In the genomic region with DNA sequence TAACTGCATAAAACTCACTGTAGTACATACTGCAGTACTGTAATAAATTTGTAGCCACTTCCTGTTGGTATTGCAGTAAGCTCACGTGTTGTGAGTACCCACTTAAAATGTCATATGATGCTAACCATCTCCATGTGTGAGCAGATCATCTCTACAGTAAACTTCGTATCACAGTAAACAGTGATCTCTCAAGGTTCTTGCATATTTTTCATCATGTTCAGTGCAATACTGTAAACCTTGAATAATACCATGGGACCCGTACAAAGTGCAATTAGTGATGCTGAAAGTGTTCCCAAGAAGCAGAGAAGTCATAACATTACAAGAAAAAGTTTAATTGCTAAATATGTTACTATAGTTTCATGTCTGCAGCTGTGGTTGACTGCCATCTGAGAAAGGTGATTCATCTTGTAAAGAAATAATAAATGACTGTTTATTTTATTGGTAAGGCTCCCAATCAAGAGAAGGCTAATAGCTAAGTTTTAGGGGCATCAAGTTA, we compare ENCODE assay signal across 13 cellular contexts.
A peak's percentile ranks its signal among the peaks of the same experiment; 100 is the strongest.
DNase-seq lines count a peak whose midpoint lies in the region; ATAC-seq and TF ChIP-seq lines count a peak whose summit lies in the region.
"Had no signal": no experiment of that assay in that cellular context is flagged by ENCODE, and none has a peak within 500 bp of the region (broad histone marks: within the 10 kb centered on the region; RNA-seq: fewer than 3 reads in every experiment).

No MANE protein-coding gene starts in this region.

- no peaks in the 10 kb centered on the region for H3K27me3 ChIP-seq in adrenal gland

- TF ChIP-seq POLR2A in adrenal gland (IDR thresholded peaks at IDR 0.05), result no peak

- no peak for TF ChIP-seq CTCF in astrocyte of the spinal cord (IDR thresholded peaks at IDR 0.05; ENCODE audit: low read depth, low read length)
- TF ChIP-seq CTCF in adrenal gland (IDR thresholded peaks at IDR 0.05), result no peak
- no peak for TF ChIP-seq CTCF in omental fat pad (IDR thresholded peaks at IDR 0.05)
- no peak for TF ChIP-seq CTCF in type B pancreatic cell (conservative IDR thresholded peaks at IDR 0.05)

- H3K4me1 ChIP-seq in adrenal gland (replicated peaks in 1 of 2), result peaks cover 0 to 24% of the 10 kb centered on the region in 2 donors

- intact Hi-C loops in adrenal gland (cut with DNase I), result no loop called here
- intact Hi-C loops in activated naive CD4-positive, alpha-beta T cell treated with anti-CD3 and anti-CD28 coated beads for 36 hours (cut with micrococcal nuclease), result no loop called here

- H3K36me3 ChIP-seq in adrenal gland (replicated peaks in 1 of 2), result no peaks in the 10 kb centered on the region

- H3K4me3 ChIP-seq in astrocyte of the spinal cord (ENCODE audit: low read depth, low read length) (no peak overlapping the region), adrenal gland (no peak overlapping the region)
- H3K4me3 ChIP-seq: K562 had no signal

- H3K9me3 ChIP-seq in adrenal gland (replicated peaks in 1 of 3), result no peaks in the 10 kb centered on the region

- H3K4me1 Mint-ChIP-seq in activated naive CD4-positive, alpha-beta T cell treated with anti-CD3 and anti-CD28 coated beads for 36 hours (ENCODE audit: low read depth), result peaks cover 11% of the 10 kb centered on the region
- H3K4me1 Mint-ChIP-seq in type B pancreatic cell (ENCODE audit: unreplicated experiment), result peaks cover 5% of the 10 kb centered on the region

- no peak overlapping the region for H3K27ac Mint-ChIP-seq in activated naive CD4-positive, alpha-beta T cell treated with anti-CD3 and anti-CD28 coated beads for 36 hours
- no peak overlapping the region for H3K27ac Mint-ChIP-seq in type B pancreatic cell
- H3K27ac Mint-ChIP-seq: CD4-positive, alpha-beta memory T cell had no signal

- no peaks in the 10 kb centered on the region for H3K9me3 Mint-ChIP-seq in activated naive CD4-positive, alpha-beta T cell treated with anti-CD3 and anti-CD28 coated beads for 36 hours
- no peaks in the 10 kb centered on the region for H3K9me3 Mint-ChIP-seq in type B pancreatic cell
- H3K9me3 Mint-ChIP-seq: CD4-positive, alpha-beta memory T cell had no signal

- no peaks in the 10 kb centered on the region for H3K27me3 Mint-ChIP-seq in activated naive CD4-positive, alpha-beta T cell treated with anti-CD3 and anti-CD28 coated beads for 36 hours (ENCODE audit: low read depth)
- H3K27me3 Mint-ChIP-seq in type B pancreatic cell, result no peaks in the 10 kb centered on the region
- H3K27me3 Mint-ChIP-seq: CD4-positive, alpha-beta memory T cell had no signal

- H3K36me3 Mint-ChIP-seq in activated naive CD4-positive, alpha-beta T cell treated with anti-CD3 and anti-CD28 coated beads for 36 hours (ENCODE audit: low read depth), result peaks cover 7% of the 10 kb centered on the region
- H3K36me3 Mint-ChIP-seq in type B pancreatic cell, result no peaks in the 10 kb centered on the region

- no peak overlapping the region for H3K27ac ChIP-seq in adrenal gland

- WGBS in adrenal gland, 4 donors, result 75 to 84% (median 77%) methylated on average over 3 of the region's 3 CpGs

- DNase-seq in AG08395 (ENCODE audit: low spot score), result peak; percentile 32
- peak; percentile 5 for DNase-seq in astrocyte of the spinal cord (ENCODE audit: low read depth, low spot score)
- no peak for DNase-seq in adrenal gland
- DNase-seq in omental fat pad (ENCODE audit: low spot score), result no peak
- no peak for DNase-seq in activated naive CD4-positive, alpha-beta T cell treated with anti-CD3 and anti-CD28 coated beads for 36 hours
- DNase-seq in type B pancreatic cell (ENCODE audit: extremely low spot score, unreplicated experiment), result no peak
- DNase-seq: activated CD4-positive, alpha-beta T cell treated with anti-CD3 and anti-CD28 coated beads, Interleukin-2, amount 50 U/mL, for 48 hours; CD4-positive, alpha-beta memory T cell; central memory CD4-positive, alpha-beta T cell had no signal

- CTCF ChIA-PET in activated naive CD4-positive, alpha-beta T cell treated with anti-CD3 and anti-CD28 coated beads for 36 hours (lab: Charles Lee), result no interaction called here

- H3K4me3 Mint-ChIP-seq in activated naive CD4-positive, alpha-beta T cell treated with anti-CD3 and anti-CD28 coated beads for 36 hours, result no peak overlapping the region
- no peak overlapping the region for H3K4me3 Mint-ChIP-seq in type B pancreatic cell

- in situ Hi-C loops in astrocyte of the spinal cord (cut with HindIII; ENCODE audit: low sequenced_read_pairs), result no loop called here

- ATAC-seq in GM18517 (IDR thresholded peaks at IDR 0.05; ENCODE audit: unreplicated experiment), result peak; percentile 47
- peak; percentile 77 for ATAC-seq in HG02884 (IDR thresholded peaks at IDR 0.05; ENCODE audit: unreplicated experiment)
- no peak for ATAC-seq in omental fat pad (ENCODE audit: low FRiP score)
- ATAC-seq: K562, Panc1 had no signal

Comparison
In these comparisons a context has a peak if more than half of its experiments do, and no peak if none do; other contexts are left out.
1. DNase-seq: peak in AG08395 (single experiment) and astrocyte of the spinal cord (single experiment); none in adrenal gland (0 of 7), omental fat pad (single experiment), activated naive CD4-positive, alpha-beta T cell treated with anti-CD3 and anti-CD28 coated beads for 36 hours (single experiment) and type B pancreatic cell (single experiment).